ENCODE assay signal across 15 cellular contexts in the genomic region with DNA sequence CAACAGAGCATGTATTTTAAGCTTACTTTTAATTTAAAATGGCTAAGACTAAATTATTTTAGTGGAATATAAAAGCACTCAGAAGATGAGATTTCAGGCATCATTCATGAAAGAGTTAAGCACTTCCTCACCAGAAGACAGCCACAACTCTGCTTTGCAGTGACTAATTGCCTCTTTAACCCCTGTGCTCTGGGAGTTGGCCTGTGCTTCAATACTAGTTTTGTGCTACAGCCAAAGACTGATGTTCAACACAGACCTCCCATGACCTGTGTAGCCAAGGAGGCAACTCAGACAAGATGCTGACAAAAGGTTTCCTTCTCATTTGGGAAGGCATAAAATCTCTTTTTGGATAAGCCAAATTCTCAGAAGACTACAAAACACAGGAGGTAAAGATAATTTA.
DNase-seq lines count a peak whose midpoint lies in the region; ATAC-seq and TF ChIP-seq lines count a peak whose summit lies in the region.
"Had no signal": no experiment of that assay in that cellular context is flagged by ENCODE, and none has a peak within 500 bp of the region (broad histone marks: within the 10 kb centered on the region; RNA-seq: fewer than 3 reads in every experiment).

No MANE protein-coding gene starts in this region.

- ATAC-seq in HG02763 (IDR thresholded peaks at IDR 0.05; ENCODE audit: unreplicated experiment), result no peak
- no peak for ATAC-seq in HG03095 (IDR thresholded peaks at IDR 0.05; ENCODE audit: unreplicated experiment)

- H3K9me3 Mint-ChIP-seq in glutamatergic neuron (ENCODE audit: unreplicated experiment), result no peaks in the 10 kb centered on the region
- H3K9me3 Mint-ChIP-seq: activated naive CD4-positive, alpha-beta T cell treated with anti-CD3 and anti-CD28 coated beads, Interleukin-2, amount 10 ng/mL, durations not matched to agents 7 days and 5 days had no signal

- H3K36me3 Mint-ChIP-seq in glutamatergic neuron (ENCODE audit: unreplicated experiment), result no peaks in the 10 kb centered on the region
- H3K36me3 Mint-ChIP-seq: activated naive CD4-positive, alpha-beta T cell treated with anti-CD3 and anti-CD28 coated beads, Interleukin-2, amount 10 ng/mL, durations not matched to agents 7 days and 5 days had no signal

- peaks cover 2% of the 10 kb centered on the region for H3K27me3 Mint-ChIP-seq in glutamatergic neuron (ENCODE audit: unreplicated experiment)
- H3K27me3 Mint-ChIP-seq: activated naive CD4-positive, alpha-beta T cell treated with anti-CD3 and anti-CD28 coated beads, Interleukin-2, amount 10 ng/mL, durations not matched to agents 7 days and 5 days had no signal

- peaks cover 24% of the 10 kb centered on the region for H3K4me1 Mint-ChIP-seq in glutamatergic neuron (ENCODE audit: low read depth, unreplicated experiment)
- H3K4me1 Mint-ChIP-seq: activated naive CD4-positive, alpha-beta T cell treated with anti-CD3 and anti-CD28 coated beads, Interleukin-2, amount 10 ng/mL, durations not matched to agents 7 days and 5 days had no signal

- TF ChIP-seq CTCF in AG10803 (conservative IDR thresholded peaks at IDR 0.05; ENCODE audit: low read length) (no peak), glutamatergic neuron (IDR thresholded peaks at IDR 0.05; ENCODE audit: partially characterized antibody, unreplicated experiment) (no peak)

- no peak overlapping the region for H3K27ac Mint-ChIP-seq in glutamatergic neuron (ENCODE audit: unreplicated experiment)
- H3K27ac Mint-ChIP-seq: activated naive CD4-positive, alpha-beta T cell treated with anti-CD3 and anti-CD28 coated beads, Interleukin-2, amount 10 ng/mL, durations not matched to agents 7 days and 5 days; mesothelial cell of epicardium had no signal

- no peak overlapping the region for H3K4me3 ChIP-seq in AG10803 (ENCODE audit: low read length)

- peak overlapping the region; percentile 70 for H3K4me3 Mint-ChIP-seq in glutamatergic neuron (ENCODE audit: unreplicated experiment)
- H3K4me3 Mint-ChIP-seq: activated naive CD4-positive, alpha-beta T cell treated with anti-CD3 and anti-CD28 coated beads, Interleukin-2, amount 10 ng/mL, durations not matched to agents 7 days and 5 days; mesothelial cell of epicardium had no signal

- DNase-seq in AG10803 (ENCODE audit: low read depth), result peak; percentile 25
- DNase-seq in LHCN-M2 (ENCODE audit: low read depth), result peak; percentile 58
- peak; percentile 2 for DNase-seq in astrocyte of the hippocampus (ENCODE audit: low read depth, low spot score)
- DNase-seq in glutamatergic neuron, result no peak
- no peak for DNase-seq in Kasumi-1 (lab: John Stamatoyannopoulos, UW)
- DNase-seq in 8988T, result no peak
- DNase-seq: activated naive CD4-positive, alpha-beta T cell treated with anti-CD3 and anti-CD28 coated beads, Interleukin-2, amount 10 ng/mL, durations not matched to agents 7 days and 5 days; DMS 273 treated with DMSO at 0.1 percent for 48 hours; NCI-H146; NCI-H526; SHP77 treated with DMSO at 0.1 percent for 48 hours; trophoblast cell had no signal

Comparison
In these comparisons a context has a peak if more than half of its experiments do, and no peak if none do; other contexts are left out.
1. DNase-seq: peak in AG10803 (single experiment), LHCN-M2 (single experiment) and astrocyte of the hippocampus (single experiment); none in glutamatergic neuron (single experiment), Kasumi-1 (0 of 2) and 8988T (single experiment).